ENCODE assay signal across 28 cellular contexts in the genomic region with DNA sequence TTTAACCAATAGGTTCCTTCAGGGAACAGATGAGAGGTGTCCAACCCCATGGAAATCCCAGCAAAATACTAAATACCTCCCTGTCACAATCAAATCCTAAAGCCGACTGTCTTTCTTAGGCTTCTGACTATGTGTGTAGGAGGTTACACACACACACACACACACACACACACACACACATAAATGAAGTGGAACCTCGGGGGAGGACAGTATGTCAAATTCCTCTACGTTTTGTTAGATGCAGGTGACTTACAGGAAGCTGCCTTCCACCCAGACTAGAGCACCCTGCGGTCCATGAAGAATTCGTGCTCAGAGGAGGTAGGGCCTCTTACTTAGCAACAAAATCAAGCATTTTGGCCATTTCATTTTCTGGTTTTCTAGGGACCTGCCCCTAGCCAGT. TPM values are rescaled to one million over a fixed set of nuclear protein-coding genes. Genes with fewer than 3 reads are reported as not detected.
"Had no signal": no experiment of that assay in that cellular context is flagged by ENCODE, and none has a peak within 500 bp of the region (broad histone marks: within the 10 kb centered on the region; RNA-seq: fewer than 3 reads in every experiment).

No MANE protein-coding gene starts in this region.

- DNase-seq: dermis blood vessel endothelial cell; effector memory CD4-positive, alpha-beta T cell; foreskin keratinocyte; glutamatergic neuron; immature natural killer cell; left lung; mesendoderm; midbrain; right cardiac atrium; sigmoid colon; stimulated activated CD4-positive, alpha-beta T cell treated with anti-CD3 and anti-CD28 coated beads, Interleukin-2, amount 100 ng/mL, for 24 hours; stimulated activated CD4-positive, alpha-beta T cell treated with anti-CD3 and anti-CD28 coated beads, Interleukin-4, amount 100 ng/mL, for 24 hours; stimulated activated naive CD4-positive, alpha-beta T cell treated with Interleukin-2 at 50 U/mL for 16 hours; substantia nigra; testis; tibial artery; uterus had no signal

- H3K4me2 ChIP-seq: neural progenitor cell had no signal

- H3K4me3 ChIP-seq: colonic mucosa, esophagus muscularis mucosa, left lung, neural progenitor cell, prostate gland, sigmoid colon, testis, tibial artery, uterus had no signal

- H3K36me3 ChIP-seq: colonic mucosa, esophagus muscularis mucosa, left lung, neural progenitor cell, prostate gland, sigmoid colon, tibial artery, uterus had no signal

- H3K9ac ChIP-seq: neural progenitor cell had no signal

- H3K27ac ChIP-seq: colonic mucosa, esophagus muscularis mucosa, foreskin keratinocyte, left lung, neural progenitor cell, prostate gland, sigmoid colon, testis, tibial artery, uterus had no signal

- H3K27me3 ChIP-seq: colonic mucosa, left lung, neural progenitor cell, testis, uterus had no signal

- H2AFZ ChIP-seq: neural progenitor cell had no signal

- ATAC-seq: foreskin keratinocyte; left lung; naive thymus-derived CD4-positive, alpha-beta T cell; right cardiac atrium; stimulated activated effector memory CD8-positive, alpha-beta T cell treated with anti-CD3 and anti-CD28 coated beads, Interleukin-12 subunit alpha, Interleukin-12 subunit beta, amount 100 ng/mL, for 72 hours had no signal

- H3K4me1 ChIP-seq: esophagus muscularis mucosa, left lung, prostate gland, sigmoid colon, testis, tibial artery, uterus had no signal

- H3K9me3 ChIP-seq: colonic mucosa, esophagus muscularis mucosa, left lung, prostate gland, sigmoid colon, testis, tibial artery, uterus had no signal

RNA-seq across cellular contexts. Expression of a gene that starts 16.4 kb away (rescaled TPM):
- total RNA-seq: dermis blood vessel endothelial cell, endothelial cell of umbilical vein, fibroblast of lung, lung microvascular endothelial cell, osteoblast, right cardiac atrium, skeletal muscle tissue had no signal
- polyA plus RNA-seq: fibroblast of lung; naive thymus-derived CD4-positive, alpha-beta T cell; right cardiac atrium had no signal
